In the genomic region with DNA sequence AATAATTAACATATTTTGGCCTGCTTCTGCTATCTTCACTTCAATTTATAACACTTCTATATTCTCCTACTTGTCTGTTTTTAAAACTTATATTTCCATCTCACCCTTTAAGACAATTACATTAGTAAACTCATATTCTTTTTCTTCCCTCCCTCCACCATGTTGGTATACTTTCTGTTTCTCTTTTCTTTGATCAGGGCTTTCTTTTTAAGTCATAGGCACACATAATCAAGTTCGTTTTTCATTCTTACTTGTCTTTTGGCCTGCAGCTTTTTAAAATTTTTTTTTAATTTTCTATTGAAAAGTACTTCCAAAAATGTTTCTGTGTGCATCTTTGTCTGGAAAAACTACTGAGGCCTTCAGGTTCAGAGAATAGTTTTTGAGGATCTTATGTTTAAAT, we compare ENCODE assay signal across 15 cellular contexts. TPM values are rescaled to one million over a fixed set of nuclear protein-coding genes. Genes with fewer than 3 reads are reported as not detected.
A peak's percentile ranks its signal among the peaks of the same experiment; 100 is the strongest.
DNase-seq lines count a peak whose midpoint lies in the region; ATAC-seq and TF ChIP-seq lines count a peak whose summit lies in the region.
"Had no signal": no experiment of that assay in that cellular context is flagged by ENCODE, and none has a peak within 500 bp of the region (broad histone marks: within the 10 kb centered on the region; RNA-seq: fewer than 3 reads in every experiment).

No MANE protein-coding gene starts in this region.

- no peaks in the 10 kb centered on the region for H3K27me3 Mint-ChIP-seq in activated CD8-positive, alpha-beta memory T cell treated with anti-CD3 and anti-CD28 coated beads, Interleukin-2, amount 10 ng/mL, durations not matched to agents 7 days and 5 days
- no peaks in the 10 kb centered on the region for H3K27me3 Mint-ChIP-seq in activated CD8-positive, alpha-beta T cell treated with anti-CD3 and anti-CD28 coated beads, Interleukin-2, amount 10 ng/mL, durations not matched to agents 7 days and 5 days (ENCODE audit: low read depth)
- no peaks in the 10 kb centered on the region for H3K27me3 Mint-ChIP-seq in natural killer cell treated with Interleukin-12 subunit alpha and Interleukin-12 subunit beta and Interleukin-15 and Interleukin-18, amount 100 ng/mL, for 72 hours
- H3K27me3 Mint-ChIP-seq in neural progenitor cell (ENCODE audit: insufficient read depth, low read depth), result no peaks in the 10 kb centered on the region
- H3K27me3 Mint-ChIP-seq: progenitor cell of endocrine pancreas had no signal

- H3K79me2 ChIP-seq in neural progenitor cell (ENCODE audit: low read depth), result no peaks in the 10 kb centered on the region

- H3K27me3 ChIP-seq in neural progenitor cell, result no peaks in the 10 kb centered on the region
- H3K27me3 ChIP-seq: brain microvascular endothelial cell had no signal

- H3K27ac Mint-ChIP-seq in activated CD8-positive, alpha-beta memory T cell treated with anti-CD3 and anti-CD28 coated beads, Interleukin-2, amount 10 ng/mL, durations not matched to agents 7 days and 5 days, result peak overlapping the region; percentile 85
- peak overlapping the region; percentile 7 for H3K27ac Mint-ChIP-seq in activated CD8-positive, alpha-beta T cell treated with anti-CD3 and anti-CD28 coated beads, Interleukin-2, amount 10 ng/mL, durations not matched to agents 7 days and 5 days
- H3K27ac Mint-ChIP-seq in natural killer cell treated with Interleukin-12 subunit alpha and Interleukin-12 subunit beta and Interleukin-15 and Interleukin-18, amount 100 ng/mL, for 72 hours, result peak overlapping the region; percentile 79 to 92
- no peak overlapping the region for H3K27ac Mint-ChIP-seq in neural progenitor cell
- H3K27ac Mint-ChIP-seq: endodermal cell, GM23338, progenitor cell of endocrine pancreas had no signal

- peak overlapping the region; percentile 79 for H3K4me3 Mint-ChIP-seq in activated CD8-positive, alpha-beta memory T cell treated with anti-CD3 and anti-CD28 coated beads, Interleukin-2, amount 10 ng/mL, durations not matched to agents 7 days and 5 days
- peak overlapping the region; percentile 68 for H3K4me3 Mint-ChIP-seq in activated CD8-positive, alpha-beta T cell treated with anti-CD3 and anti-CD28 coated beads, Interleukin-2, amount 10 ng/mL, durations not matched to agents 7 days and 5 days
- H3K4me3 Mint-ChIP-seq in natural killer cell treated with Interleukin-12 subunit alpha and Interleukin-12 subunit beta and Interleukin-15 and Interleukin-18, amount 100 ng/mL, for 72 hours, result peak overlapping the region; percentile 84
- H3K4me3 Mint-ChIP-seq in neural progenitor cell, result no peak overlapping the region
- H3K4me3 Mint-ChIP-seq: endodermal cell, GM23338 had no signal

- H3K9me3 ChIP-seq in neural progenitor cell (ENCODE audit: low read depth), result no peaks in the 10 kb centered on the region

- no peaks in the 10 kb centered on the region for H3K36me3 ChIP-seq in neural progenitor cell
- H3K36me3 ChIP-seq: brain microvascular endothelial cell had no signal

- ATAC-seq in activated CD8-positive, alpha-beta memory T cell treated with anti-CD3 and anti-CD28 coated beads, Interleukin-2, amount 10 ng/mL, durations not matched to agents 7 days and 5 days, result peak; percentile 27
- ATAC-seq in HG02885 (IDR thresholded peaks at IDR 0.05; ENCODE audit: poor library complexity, unreplicated experiment) (peak; percentile 53), HG02970 (IDR thresholded peaks at IDR 0.05; ENCODE audit: low FRiP score, unreplicated experiment) (no peak)
- peak; percentile 46 for ATAC-seq in activated CD8-positive, alpha-beta T cell treated with anti-CD3 and anti-CD28 coated beads, Interleukin-2, amount 10 ng/mL, durations not matched to agents 7 days and 5 days
- ATAC-seq in natural killer cell treated with Interleukin-12 subunit alpha and Interleukin-12 subunit beta and Interleukin-15 and Interleukin-18, amount 100 ng/mL, for 72 hours, result peak; percentile 51 to 69
- ATAC-seq: GM23338, mucosa of descending colon had no signal

- CTCF ChIA-PET in activated CD8-positive, alpha-beta memory T cell treated with anti-CD3 and anti-CD28 coated beads, Interleukin-2, amount 10 ng/mL, durations not matched to agents 7 days and 5 days (lab: Charles Lee), result interaction anchor here (1.3 kb wide), 1 partner anchor 76 kb away, joined by 3 read pairs; a partner anchor contains a TSS
- CTCF ChIA-PET in activated CD8-positive, alpha-beta T cell treated with anti-CD3 and anti-CD28 coated beads, Interleukin-2, amount 10 ng/mL, durations not matched to agents 7 days and 5 days (lab: Charles Lee), result interaction anchor here (1.0 kb wide), 1 partner anchor 65 kb away, joined by 3 read pairs; no protein-coding TSS in a partner anchor

- H2AFZ ChIP-seq in neural progenitor cell (replicated peaks), result no peak overlapping the region
- H2AFZ ChIP-seq: GM23338 had no signal

- peaks cover 36% of the 10 kb centered on the region for H3K4me1 Mint-ChIP-seq in activated CD8-positive, alpha-beta memory T cell treated with anti-CD3 and anti-CD28 coated beads, Interleukin-2, amount 10 ng/mL, durations not matched to agents 7 days and 5 days
- H3K4me1 Mint-ChIP-seq in activated CD8-positive, alpha-beta T cell treated with anti-CD3 and anti-CD28 coated beads, Interleukin-2, amount 10 ng/mL, durations not matched to agents 7 days and 5 days (ENCODE audit: low read depth), result peaks cover 18% of the 10 kb centered on the region
- peaks cover 36 to 55% of the 10 kb centered on the region in 2 donors for H3K4me1 Mint-ChIP-seq in natural killer cell treated with Interleukin-12 subunit alpha and Interleukin-12 subunit beta and Interleukin-15 and Interleukin-18, amount 100 ng/mL, for 72 hours (ENCODE audit: low read depth in 2 of 2)
- H3K4me1 Mint-ChIP-seq in neural progenitor cell, result no peaks in the 10 kb centered on the region
- H3K4me1 Mint-ChIP-seq: endodermal cell, GM23338 had no signal

- H3K4me3 ChIP-seq in neural progenitor cell, result no peak overlapping the region
- H3K4me3 ChIP-seq: GM23338, mucosa of descending colon had no signal

- TF ChIP-seq CTCF in neural progenitor cell (IDR thresholded peaks at IDR 0.05), result no peak

- H3F3A ChIP-seq in neural progenitor cell (ENCODE audit: low read depth), result no peaks in the 10 kb centered on the region

- no peak overlapping the region for H3K9ac ChIP-seq in neural progenitor cell

- POLR2A ChIA-PET in activated CD8-positive, alpha-beta T cell treated with anti-CD3 and anti-CD28 coated beads, Interleukin-2, amount 10 ng/mL, durations not matched to agents 7 days and 5 days (lab: Charles Lee), result interaction anchor here (1.5 to 3.2 kb wide), 3 partner anchors 75 to 80 kb away, joined by 4 to 17 read pairs (median 11); a partner anchor contains a TSS

- peaks cover 4% of the 10 kb centered on the region for H3K9me3 Mint-ChIP-seq in activated CD8-positive, alpha-beta memory T cell treated with anti-CD3 and anti-CD28 coated beads, Interleukin-2, amount 10 ng/mL, durations not matched to agents 7 days and 5 days (ENCODE audit: low read depth)
- H3K9me3 Mint-ChIP-seq in activated CD8-positive, alpha-beta T cell treated with anti-CD3 and anti-CD28 coated beads, Interleukin-2, amount 10 ng/mL, durations not matched to agents 7 days and 5 days (ENCODE audit: insufficient read depth), result peaks cover under 1% of the 10 kb centered on the region
- H3K9me3 Mint-ChIP-seq in natural killer cell treated with Interleukin-12 subunit alpha and Interleukin-12 subunit beta and Interleukin-15 and Interleukin-18, amount 100 ng/mL, for 72 hours, result no peaks in the 10 kb centered on the region
- H3K9me3 Mint-ChIP-seq in neural progenitor cell, result no peaks in the 10 kb centered on the region
- H3K9me3 Mint-ChIP-seq: GM23338 had no signal

- no peak overlapping the region for H3K4me2 ChIP-seq in neural progenitor cell
- H3K4me2 ChIP-seq: GM23338 had no signal

- DNase-seq in activated CD8-positive, alpha-beta memory T cell treated with anti-CD3 and anti-CD28 coated beads, Interleukin-2, amount 10 ng/mL, durations not matched to agents 7 days and 5 days, result no peak
- DNase-seq in activated CD8-positive, alpha-beta memory T cell treated with anti-CD3 and anti-CD28 coated beads for 24 hours, result no peak
- DNase-seq in activated CD8-positive, alpha-beta T cell treated with anti-CD3 and anti-CD28 coated beads, Interleukin-2, amount 10 ng/mL, durations not matched to agents 7 days and 5 days, result no peak
- DNase-seq in natural killer cell treated with Interleukin-12 subunit alpha and Interleukin-12 subunit beta and Interleukin-15 and Interleukin-18, amount 100 ng/mL, for 72 hours (ENCODE audit: low spot score), result no peak
- DNase-seq in neural progenitor cell (ENCODE audit: low spot score) (no peak), NCI-H774 (lab: John Stamatoyannopoulos, UW) (no peak)
- DNase-seq: brain microvascular endothelial cell, endodermal cell, mucosa of descending colon had no signal

- peaks cover 51% of the 10 kb centered on the region for H3K36me3 Mint-ChIP-seq in activated CD8-positive, alpha-beta memory T cell treated with anti-CD3 and anti-CD28 coated beads, Interleukin-2, amount 10 ng/mL, durations not matched to agents 7 days and 5 days
- H3K36me3 Mint-ChIP-seq in activated CD8-positive, alpha-beta T cell treated with anti-CD3 and anti-CD28 coated beads, Interleukin-2, amount 10 ng/mL, durations not matched to agents 7 days and 5 days (ENCODE audit: low read depth), result peaks cover 11% of the 10 kb centered on the region
- peaks cover 31% of the 10 kb centered on the region for H3K36me3 Mint-ChIP-seq in natural killer cell treated with Interleukin-12 subunit alpha and Interleukin-12 subunit beta and Interleukin-15 and Interleukin-18, amount 100 ng/mL, for 72 hours
- H3K36me3 Mint-ChIP-seq in neural progenitor cell, result no peaks in the 10 kb centered on the region

- H3K4me1 ChIP-seq in neural progenitor cell, result no peaks in the 10 kb centered on the region

- no peaks in the 10 kb centered on the region for H4K20me1 ChIP-seq in neural progenitor cell (ENCODE audit: low read depth)

- no peak overlapping the region for H3K27ac ChIP-seq in neural progenitor cell
- H3K27ac ChIP-seq: brain microvascular endothelial cell had no signal

RNA-seq across cellular contexts. Expression of a gene that starts 2.3 kb away (rescaled TPM):
- total RNA-seq in activated CD8-positive, alpha-beta memory T cell treated with anti-CD3 and anti-CD28 coated beads, Interleukin-2, amount 10 ng/mL, durations not matched to agents 7 days and 5 days, result 10 to 100 TPM; 57.8 to 59.4 TPM
- 10 to 100 TPM; 11.5 to 12.5 TPM for total RNA-seq in activated CD8-positive, alpha-beta T cell treated with anti-CD3 and anti-CD28 coated beads, Interleukin-2, amount 10 ng/mL, durations not matched to agents 7 days and 5 days
- total RNA-seq in natural killer cell treated with Interleukin-12 subunit alpha and Interleukin-12 subunit beta and Interleukin-15 and Interleukin-18, amount 100 ng/mL, for 72 hours, result 10 to 100 TPM; 47.7 to 64.7 TPM
- not detected in 2 replicates for total RNA-seq in neural progenitor cell (ENCODE audit: low replicate concordance)
- total RNA-seq: A673, endodermal cell, frontal cortex, GM23338, progenitor cell of endocrine pancreas had no signal

Comparison
In these comparisons a context has a peak if more than half of its experiments do, and no peak if none do; other contexts are left out.
1. RNA of a gene that starts 2.3 kb away (total RNA-seq): 47.7 to 64.7 TPM in natural killer cell treated with Interleukin-12 subunit alpha and Interleukin-12 subunit beta and Interleukin-15 and Interleukin-18, amount 100 ng/mL, for 72 hours, 57.8 to 59.4 TPM in activated CD8-positive, alpha-beta memory T cell treated with anti-CD3 and anti-CD28 coated beads, Interleukin-2, amount 10 ng/mL, durations not matched to agents 7 days and 5 days and 11.5 to 12.5 TPM in activated CD8-positive, alpha-beta T cell treated with anti-CD3 and anti-CD28 coated beads, Interleukin-2, amount 10 ng/mL, durations not matched to agents 7 days and 5 days; not detected in neural progenitor cell; every median in the first group is over 10 times any median in the second.